Comparison of ENCODE assay signal across 8 cellular contexts in the genomic region with DNA sequence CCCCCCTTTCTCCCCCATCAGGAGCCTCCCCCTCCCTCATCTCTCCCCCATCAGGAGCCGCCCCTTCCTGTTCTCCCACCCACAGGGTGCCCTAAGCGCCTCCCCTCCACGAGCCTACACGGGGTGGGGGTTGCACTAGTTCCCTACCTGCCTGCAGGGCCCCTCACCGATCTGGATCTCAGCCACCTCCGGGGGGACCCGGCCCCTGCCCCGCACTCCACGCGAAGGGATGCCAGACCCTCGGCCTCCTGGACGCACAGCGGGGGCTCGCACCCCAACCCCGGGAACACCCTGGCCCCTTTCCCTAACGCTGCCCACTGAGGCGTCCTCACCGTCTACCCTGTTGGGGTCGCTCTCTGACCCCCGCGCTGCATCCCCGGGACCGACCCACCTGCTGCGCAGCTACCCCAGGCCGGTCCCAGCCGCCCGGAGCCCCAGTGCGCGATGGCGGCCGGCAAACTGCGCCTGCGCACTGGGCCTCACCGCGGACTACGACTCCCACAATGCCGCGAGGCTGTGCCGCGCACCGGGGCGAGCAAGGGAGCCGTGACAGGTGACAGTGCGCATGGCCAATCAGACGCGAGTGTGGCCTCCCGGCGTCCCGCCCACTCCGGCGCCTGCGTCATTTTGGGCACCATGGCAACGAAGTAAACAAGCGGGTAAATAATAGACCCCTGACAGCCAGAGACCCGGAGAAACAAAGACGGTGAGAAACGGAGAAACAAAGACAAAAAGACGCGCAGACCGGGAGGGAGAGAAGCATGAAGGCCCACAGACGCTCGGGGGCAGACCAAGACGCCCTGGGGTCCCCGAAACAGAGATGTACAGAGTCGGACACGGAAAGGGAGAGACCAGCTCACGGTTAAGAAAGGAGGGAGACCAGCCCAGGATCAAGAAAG. TPM values are rescaled to one million over a fixed set of nuclear protein-coding genes. Genes with fewer than 3 reads are reported as not detected.
DNase-seq lines count a peak whose midpoint lies in the region; ATAC-seq and TF ChIP-seq lines count a peak whose summit lies in the region.

A gene with protein sequence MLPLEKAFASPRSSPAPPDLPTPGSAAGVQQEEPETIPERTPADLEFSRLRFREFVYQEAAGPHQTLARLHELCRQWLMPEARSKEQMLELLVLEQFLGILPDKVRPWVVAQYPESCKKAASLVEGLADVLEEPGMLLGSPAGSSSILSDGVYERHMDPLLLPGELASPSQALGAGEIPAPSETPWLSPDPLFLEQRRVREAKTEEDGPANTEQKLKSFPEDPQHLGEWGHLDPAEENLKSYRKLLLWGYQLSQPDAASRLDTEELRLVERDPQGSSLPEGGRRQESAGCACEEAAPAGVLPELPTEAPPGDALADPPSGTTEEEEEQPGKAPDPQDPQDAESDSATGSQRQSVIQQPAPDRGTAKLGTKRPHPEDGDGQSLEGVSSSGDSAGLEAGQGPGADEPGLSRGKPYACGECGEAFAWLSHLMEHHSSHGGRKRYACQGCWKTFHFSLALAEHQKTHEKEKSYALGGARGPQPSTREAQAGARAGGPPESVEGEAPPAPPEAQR (minus strand): TSS at position 449 of the 899 bp plus-strand sequence. CDS start 7,964 bp downstream, outside the sequence.

- peaks cover 32% of the 10 kb centered on the region for H3K9me3 ChIP-seq in mucosa of descending colon

- peak within 1 kb of the TSS; percentile 97 for H3K4me3 ChIP-seq in epithelial cell of proximal tubule (ENCODE audit: low read depth, low read length)
- peak within 1 kb of the TSS; percentile 78 for H3K4me3 ChIP-seq in mucosa of descending colon

- DNase-seq in GF-D8 (lab: John Stamatoyannopoulos, UW) (peak; percentile 60), NCI-H774 (lab: John Stamatoyannopoulos, UW) (peak; percentile 78), activated T-cell treated with anti-CD3 and anti-CD28 coated beads for 48 hours (ENCODE audit: low read depth) (peak; percentile 90), epithelial cell of proximal tubule (ENCODE audit: low read depth) (peak; percentile 52), mucosa of descending colon (peak; percentile 96 to 97 (median 96))
- DNase-seq in stimulated activated CD8-positive, alpha-beta memory T cell treated with anti-CD3 and anti-CD28 coated beads, Interleukin-2, amount 100 ng/mL, for 1 hour (ENCODE audit: low read depth in 2 of 2), result peak; percentile 94 to 95

- ATAC-seq in HG03095 (IDR thresholded peaks at IDR 0.05; ENCODE audit: unreplicated experiment), result peak; percentile 72
- ATAC-seq in mucosa of descending colon, result peak; percentile 100
- no peak for ATAC-seq in GM21526 (IDR thresholded peaks at IDR 0.05; ENCODE audit: low FRiP score, unreplicated experiment)

- TF ChIP-seq CTCF in epithelial cell of proximal tubule (conservative IDR thresholded peaks at IDR 0.05; ENCODE audit: low read depth, low read length) (no peak), mucosa of descending colon (IDR thresholded peaks at IDR 0.05) (no peak)

- H3K36me3 ChIP-seq in mucosa of descending colon (ENCODE audit: low read depth), result no peaks in the 10 kb centered on the region

- intact Hi-C loops in mucosa of descending colon (cut with DNase I, micrococcal nuclease), result no loop called here

- H3K4me1 ChIP-seq in mucosa of descending colon (ENCODE audit: low read depth), result peaks cover 7% of the 10 kb centered on the region

RNA-seq across cellular contexts. Expression of the gene that starts here (rescaled TPM):
- total RNA-seq in epithelial cell of proximal tubule (23.9 and 40.1 TPM in 2 replicates), mucosa of descending colon (10 to 100 TPM; 17.9 to 69.5 (median 23.0) TPM)
